Comparison of ENCODE assay signal across 17 cellular contexts in genomic region chrX:149131780-149132179, GRCh38.
"Had no signal": no experiment of that assay in that cellular context is flagged by ENCODE, and none has a peak within 500 bp of the region (broad histone marks: within the 10 kb centered on the region; RNA-seq: fewer than 3 reads in every experiment).

No MANE protein-coding gene starts in this region.

- H3K4me1 ChIP-seq: gastrocnemius medialis, heart left ventricle, left ventricle myocardium inferior, tibial artery had no signal

- DNase-seq: activated CD4-positive, alpha-beta T cell treated with anti-CD3 and anti-CD28 coated beads, Interleukin-2, amount 50 U/mL, for 4 hours; activated CD4-positive, CD25-positive, alpha-beta regulatory T cell treated with anti-CD3 and anti-CD28 coated beads, Interleukin-2, amount 50 U/mL, for 72 hours; activated naive CD4-positive, alpha-beta T cell; activated naive CD8-positive, alpha-beta T cell treated with anti-CD3 and anti-CD28 coated beads, Interleukin-2, amount 10 ng/mL, durations not matched to agents 7 days and 5 days; activated T-cell treated with anti-CD3 and anti-CD28 coated beads for 4 hours; anterior cingulate cortex; caudate nucleus; effector CD4-positive, alpha-beta T cell; gastrocnemius medialis; heart left ventricle; left ventricle myocardium inferior; natural killer cell; stimulated activated CD4-positive, alpha-beta T cell treated with anti-CD3 and anti-CD28 coated beads, Interleukin-2, amount 100 ng/mL, for 48 hours; tibial artery had no signal

- H3K27me3 ChIP-seq: gastrocnemius medialis, neutrophil, tibial artery had no signal

- ATAC-seq: gastrocnemius medialis; heart left ventricle; natural killer cell; stimulated activated memory B cell treated with anti-CD40 and anti-IgM and Interleukin-4, amounts not matched to agents 10 μg/mL and 1 μg/mL and 100 μg/mL, for 72 hours had no signal

- H3K4me3 ChIP-seq: coronary artery, gastrocnemius medialis, heart left ventricle, left ventricle myocardium inferior, tibial artery had no signal

- H3K27ac ChIP-seq: coronary artery, gastrocnemius medialis, heart left ventricle, left ventricle myocardium inferior, neutrophil, tibial artery had no signal

- H3K9me3 ChIP-seq: gastrocnemius medialis, heart left ventricle, left ventricle myocardium inferior, neutrophil, tibial artery had no signal

- H3K36me3 ChIP-seq: gastrocnemius medialis, heart left ventricle, left ventricle myocardium inferior, neutrophil, tibial artery had no signal
